8 cellular contexts compared by ENCODE assay signal in genomic region chr1:50976890-50977574, GRCh38. TPM values are rescaled to one million over a fixed set of nuclear protein-coding genes. Genes with fewer than 3 reads are reported as not detected.
DNase-seq lines count a peak whose midpoint lies in the region; TF ChIP-seq lines count a peak whose summit lies in the region.

No MANE protein-coding gene starts in this region.

- no peak overlapping the region for H4K91ac ChIP-seq in H9 (ENCODE audit: insufficient read length, low read depth, low read length)

- H3K23ac ChIP-seq in H9 (ENCODE audit: insufficient read length, low read depth, low read length), result no peak overlapping the region

- H3K27ac Mint-ChIP-seq in activated naive CD4-positive, alpha-beta T cell treated with anti-CD3 and anti-CD28 coated beads for 36 hours, result no peak overlapping the region
- H3K27ac Mint-ChIP-seq in H9, result no peak overlapping the region
- H3K27ac Mint-ChIP-seq in type B pancreatic cell, result no peak overlapping the region

- no peak overlapping the region for H3T11ph ChIP-seq in H9 (ENCODE audit: low read length)

- H3K4me1 ChIP-seq in H9 (ENCODE audit: insufficient read depth, low read length) (0 out of 2 replicates have a peak, but pooled peaks cover 2% of the 10 kb centered on the region), Loucy (ENCODE audit: insufficient read depth, low read length, poor library complexity, severe bottlenecking) (peaks cover 58% of the 10 kb centered on the region), duodenal mucosa (ENCODE audit: control insufficient read depth in 1 of 2, insufficient read depth in 2 of 2, low read length in 2 of 2) (peaks cover 0 to 7% of the 10 kb centered on the region in 2 donors)

- no peak overlapping the region for H3K14ac ChIP-seq in H9 (ENCODE audit: insufficient read depth, low read length)

- intact Hi-C loops in activated naive CD4-positive, alpha-beta T cell treated with anti-CD3 and anti-CD28 coated beads for 36 hours (cut with micrococcal nuclease), result loop anchor here (1.0 to 5.0 kb wide), 5 partner anchors 8 to 210 kb away; partner anchors contain the start of gene FAF1

- peak overlapping the region; percentile 75 for H3K4me3 Mint-ChIP-seq in activated naive CD4-positive, alpha-beta T cell treated with anti-CD3 and anti-CD28 coated beads for 36 hours
- H3K4me3 Mint-ChIP-seq in H9 (peak overlapping the region; percentile 65 to 80), type B pancreatic cell (peak overlapping the region; percentile 0)

- no peak overlapping the region for H2BK120ac ChIP-seq in H9 (ENCODE audit: low read depth, low read length, poor library complexity, severe bottlenecking)

- H3K4me3 ChIP-seq in Loucy (ENCODE audit: low read length, poor library complexity, severe bottlenecking) (peak overlapping the region; percentile 85), duodenal mucosa (ENCODE audit: low read depth in 1 of 2, low read length in 2 of 2) (peak overlapping the region; percentile 86 to 91)

- no CpG with 5 or more reads among the region's 26 CpGs for WGBS in H9 (ENCODE audit: extremely low coverage, insufficient read length, low lambda C conversion rate)

- no peak overlapping the region for H3K18ac ChIP-seq in H9 (ENCODE audit: insufficient read length, low read depth, low read length)

- H4K8ac ChIP-seq in H9 (replicated peaks; ENCODE audit: insufficient read length, low read depth, low read length), result no peak overlapping the region

- H3K9ac ChIP-seq in H9 (ENCODE audit: extremely low read depth, insufficient read length, low read length) (no peak overlapping the region), Loucy (ENCODE audit: low read depth, low read length, poor library complexity, severe bottlenecking) (peak overlapping the region; percentile 96), duodenal mucosa (ENCODE audit: low read depth in 1 of 2, low read length in 2 of 2) (peak overlapping the region; percentile 72 to 76)

- CTCF ChIA-PET in activated naive CD4-positive, alpha-beta T cell treated with anti-CD3 and anti-CD28 coated beads for 36 hours (lab: Charles Lee), result interaction anchor here (0.6 to 2.0 kb wide), 2 partner anchors 48 to 1557 kb away, joined by 4 to 7 read pairs; no protein-coding TSS in a partner anchor

- H3K56ac ChIP-seq in H9 (ENCODE audit: insufficient read length, low read depth, low read length), result no peak overlapping the region

- H3K36me3 ChIP-seq in Loucy (ENCODE audit: insufficient read depth, low read length) (peaks cover 28% of the 10 kb centered on the region), duodenal mucosa (ENCODE audit: control insufficient read depth in 1 of 2, insufficient read depth in 2 of 2, low read length in 2 of 2) (no peaks in the 10 kb centered on the region)

- no peaks in the 10 kb centered on the region for H3K9me2 ChIP-seq in Loucy (replicated peaks; ENCODE audit: low read depth, low read length)

- TF ChIP-seq CTCF in H9 (conservative IDR thresholded peaks at IDR 0.05), result no peak
- TF ChIP-seq CTCF in Loucy (conservative IDR thresholded peaks at IDR 0.05; ENCODE audit: low read length), result no peak
- no peak for TF ChIP-seq CTCF in type B pancreatic cell (conservative IDR thresholded peaks at IDR 0.05)

- no peaks in the 10 kb centered on the region for H4K20me1 ChIP-seq in H9 (ENCODE audit: control insufficient read depth, insufficient read depth, insufficient read length)
- H4K20me1 ChIP-seq in Loucy (ENCODE audit: insufficient read depth, low read length, poor library complexity, severe bottlenecking), result peaks cover 35% of the 10 kb centered on the region

- no peaks in the 10 kb centered on the region for H3K9me3 ChIP-seq in H9 (ENCODE audit: control insufficient read depth, low read depth, low read length)
- H3K9me3 ChIP-seq in Loucy (ENCODE audit: insufficient read depth, low read depth, low read length), result no peaks in the 10 kb centered on the region
- no peaks in the 10 kb centered on the region for H3K9me3 ChIP-seq in duodenal mucosa (ENCODE audit: control insufficient read depth in 1 of 2, low read length in 2 of 2)

- no peak overlapping the region for H3K4ac ChIP-seq in H9 (ENCODE audit: low read depth, low read length)

- H3K27me3 ChIP-seq in H9 (ENCODE audit: insufficient read depth, low read length) (peaks cover 48% of the 10 kb centered on the region), Loucy (ENCODE audit: insufficient read depth, low read length, poor library complexity, severe bottlenecking) (no peaks in the 10 kb centered on the region), duodenal mucosa (ENCODE audit: control insufficient read depth in 1 of 2, insufficient read depth in 2 of 2, low read length in 2 of 2) (no peaks in the 10 kb centered on the region)

- no peaks in the 10 kb centered on the region for H3K79me2 ChIP-seq in H9 (ENCODE audit: insufficient read depth, low read length)
- peaks cover 99% of the 10 kb centered on the region for H3K79me2 ChIP-seq in Loucy (ENCODE audit: insufficient read depth, low read length)

- H3F3A ChIP-seq in Loucy (ENCODE audit: low read depth), result peaks cover 13% of the 10 kb centered on the region

- H3K4me1 Mint-ChIP-seq in activated naive CD4-positive, alpha-beta T cell treated with anti-CD3 and anti-CD28 coated beads for 36 hours (ENCODE audit: low read depth), result peaks cover 19% of the 10 kb centered on the region
- H3K4me1 Mint-ChIP-seq in H9 (peaks cover 21 to 29% of the 10 kb centered on the region in 2 experiments), type B pancreatic cell (ENCODE audit: unreplicated experiment) (peaks cover 7% of the 10 kb centered on the region)

- H3K27me3 Mint-ChIP-seq in activated naive CD4-positive, alpha-beta T cell treated with anti-CD3 and anti-CD28 coated beads for 36 hours (ENCODE audit: low read depth), result peaks cover 38% of the 10 kb centered on the region
- H3K27me3 Mint-ChIP-seq in H9 (ENCODE audit: low read depth), result peaks cover 96% of the 10 kb centered on the region
- H3K27me3 Mint-ChIP-seq in type B pancreatic cell, result peaks cover 93% of the 10 kb centered on the region

- H2AFZ ChIP-seq in H9 (ENCODE audit: low read length) (no peak overlapping the region), Loucy (ENCODE audit: low read length) (no peak overlapping the region)

- no peak overlapping the region for H2BK20ac ChIP-seq in H9 (ENCODE audit: low read depth, low read length, poor library complexity, severe bottlenecking)

- DNase-seq in activated naive CD4-positive, alpha-beta T cell treated with anti-CD3 and anti-CD28 coated beads for 36 hours, result peak; percentile 38
- DNase-seq in activated naive CD4-positive, alpha-beta T cell treated with anti-CD3 and anti-CD28 coated beads, Interleukin-2, amount 50 U/mL, for 16 hours, result no peak
- DNase-seq in H9, result peak; percentile 40
- peak; percentile 13 for DNase-seq in T-helper 22 cell (ENCODE audit: low read depth)
- peak; percentile 46 to 51 for DNase-seq in lung microvascular endothelial cell (ENCODE audit: low read depth in 2 of 2)
- no peak for DNase-seq in type B pancreatic cell (ENCODE audit: extremely low spot score, unreplicated experiment)

- H3K79me1 ChIP-seq in H9 (ENCODE audit: insufficient read depth, low read depth, low read length, poor library complexity, severe bottlenecking), result no peaks in the 10 kb centered on the region

- H3K36me3 Mint-ChIP-seq in activated naive CD4-positive, alpha-beta T cell treated with anti-CD3 and anti-CD28 coated beads for 36 hours (ENCODE audit: low read depth), result peaks cover 7% of the 10 kb centered on the region
- H3K36me3 Mint-ChIP-seq in H9 (ENCODE audit: insufficient read depth in 1 of 3, low read depth in 3 of 3) (no peaks in the 10 kb centered on the region; a peak in 1 of 7 replicates), type B pancreatic cell (no peaks in the 10 kb centered on the region)

- peak overlapping the region; percentile 89 for H3K4me2 ChIP-seq in H9 (ENCODE audit: insufficient read depth, insufficient read length, low read length)
- H3K4me2 ChIP-seq in Loucy (ENCODE audit: low read depth, low read length, poor library complexity, severe bottlenecking), result peak overlapping the region; percentile 89

- H4K5ac ChIP-seq in H9 (ENCODE audit: insufficient read length, low read depth, low read length), result no peak overlapping the region

- H2BK5ac ChIP-seq in H9 (ENCODE audit: insufficient read length, low read length), result no peak overlapping the region

- H3K23me2 ChIP-seq in H9 (ENCODE audit: insufficient read length, low read depth, low read length, poor library complexity, severe bottlenecking), result peaks cover 6% of the 10 kb centered on the region

- H2BK12ac ChIP-seq in H9 (ENCODE audit: insufficient read length, low read depth, low read length), result no peak overlapping the region

- H3K27ac ChIP-seq in H9 (ENCODE audit: insufficient read length, low read depth, low read length), result no peak overlapping the region
- peak overlapping the region; percentile 73 for H3K27ac ChIP-seq in duodenal mucosa (ENCODE audit: low read depth, low read length)

- no peaks in the 10 kb centered on the region for H3K9me3 Mint-ChIP-seq in activated naive CD4-positive, alpha-beta T cell treated with anti-CD3 and anti-CD28 coated beads for 36 hours
- peaks cover 3% of the 10 kb centered on the region in 2 experiments; a peak in 1 of 5 replicates for H3K9me3 Mint-ChIP-seq in H9
- no peaks in the 10 kb centered on the region for H3K9me3 Mint-ChIP-seq in type B pancreatic cell

- H2AK5ac ChIP-seq in H9 (ENCODE audit: insufficient read length, low read length), result no peak overlapping the region

- H2BK15ac ChIP-seq in H9 (ENCODE audit: low read depth, low read length), result no peak overlapping the region

RNA-seq across cellular contexts. Expression of gene CDKN2C, which starts 7.0 kb away (rescaled TPM):
- 10 to 100 TPM; 13.5 to 14.4 TPM for total RNA-seq in activated naive CD4-positive, alpha-beta T cell treated with anti-CD3 and anti-CD28 coated beads for 36 hours
- total RNA-seq in H9 (2021), result not detected in 2 replicates
- 12.2 and 17.1 TPM in 2 replicates for total RNA-seq in lung microvascular endothelial cell
- 1.5 and 2.4 TPM in 2 replicates for total RNA-seq in type B pancreatic cell (ENCODE audit: low replicate concordance)

RNA-seq across cellular contexts. Expression of gene FAF1, which starts 17.0 kb away (rescaled TPM):
- 10 to 100 TPM; 87.9 to 90.1 TPM for total RNA-seq in activated naive CD4-positive, alpha-beta T cell treated with anti-CD3 and anti-CD28 coated beads for 36 hours
- total RNA-seq in H9 (2021) (58.5 and 60.8 TPM in 2 replicates), lung microvascular endothelial cell (15.3 and 21.2 TPM in 2 replicates), type B pancreatic cell (ENCODE audit: low replicate concordance) (49.9 and 60.8 TPM in 2 replicates)

Comparison
In these comparisons a context has a peak if more than half of its experiments do, and no peak if none do; other contexts are left out.
1. DNase-seq: peak in activated naive CD4-positive, alpha-beta T cell treated with anti-CD3 and anti-CD28 coated beads for 36 hours (single experiment), H9 (single experiment), T-helper 22 cell (single experiment) and lung microvascular endothelial cell (2 of 2); none in activated naive CD4-positive, alpha-beta T cell treated with anti-CD3 and anti-CD28 coated beads, Interleukin-2, amount 50 U/mL, for 16 hours (single experiment) and type B pancreatic cell (single experiment).
2. H3K4me3 Mint-ChIP-seq: peak in every context shown above with its lines; median percentile 75 in activated naive CD4-positive, alpha-beta T cell treated with anti-CD3 and anti-CD28 coated beads for 36 hours; 72 in H9; 0 in type B pancreatic cell.